In genomic region chr6:56259682-56260081, GRCh38 we compare ENCODE assay signal across 11 cellular contexts. TPM values are rescaled to one million over a fixed set of nuclear protein-coding genes. Genes with fewer than 3 reads are reported as not detected.
DNase-seq lines count a peak whose midpoint lies in the region.
"Had no signal": no experiment of that assay in that cellular context is flagged by ENCODE, and none has a peak within 500 bp of the region (broad histone marks: within the 10 kb centered on the region; RNA-seq: fewer than 3 reads in every experiment).

No MANE protein-coding gene starts in this region.

- no peaks in the 10 kb centered on the region for H3K27me3 Mint-ChIP-seq in T-helper 2 cell treated with Interferon-gamma antibody and Interleukin-4, amounts not matched to agents 5 μg/mL and 100 μg/mL, for 36 hours (ENCODE audit: low read depth)
- no peaks in the 10 kb centered on the region for H3K27me3 Mint-ChIP-seq in activated CD4-positive, alpha-beta memory T cell treated with anti-CD3 and anti-CD28 coated beads for 36 hours

- CTCF ChIA-PET in activated CD4-positive, alpha-beta memory T cell treated with anti-CD3 and anti-CD28 coated beads for 36 hours (lab: Charles Lee), result no interaction called here

- DNase-seq in DMS79 treated with DMSO at 0.1 percent for 48 hours (lab: John Stamatoyannopoulos, UW) (peak; percentile 62), NCI-H1105 treated with DMSO at 0.1 percent for 48 hours (lab: John Stamatoyannopoulos, UW) (peak; percentile 87), SW480 (ENCODE audit: low spot score) (peak; percentile 2), iris pigment epithelial cell (ENCODE audit: low read depth) (peak; percentile 81), mesenteric fat pad (ENCODE audit: low spot score) (no peak)
- no peak for DNase-seq in activated CD4-positive, CD25-positive, alpha-beta regulatory T cell (lab: John Stamatoyannopoulos, UW)
- no peak for DNase-seq in T-helper 2 cell treated with Interferon-gamma antibody and Interleukin-4, amounts not matched to agents 5 μg/mL and 100 μg/mL, for 36 hours (ENCODE audit: low spot score)
- DNase-seq in activated CD4-positive, alpha-beta memory T cell treated with anti-CD3 and anti-CD28 coated beads for 36 hours, result no peak
- DNase-seq: colonic mucosa; stimulated activated CD4-positive, alpha-beta T cell treated with anti-CD3 and anti-CD28 coated beads, Interleukin-12 subunit alpha, Interleukin-12 subunit beta, amount 100 ng/mL, for 4 hours had no signal

- H3K36me3 Mint-ChIP-seq in T-helper 2 cell treated with Interferon-gamma antibody and Interleukin-4, amounts not matched to agents 5 μg/mL and 100 μg/mL, for 36 hours (ENCODE audit: low read depth), result no peaks in the 10 kb centered on the region
- no peaks in the 10 kb centered on the region for H3K36me3 Mint-ChIP-seq in activated CD4-positive, alpha-beta memory T cell treated with anti-CD3 and anti-CD28 coated beads for 36 hours
- H3K36me3 Mint-ChIP-seq: stimulated activated effector memory CD8-positive, alpha-beta T cell treated with anti-CD3 and anti-CD28 coated beads, Interleukin-12 subunit alpha, Interleukin-12 subunit beta, amount 100 ng/mL, for 72 hours had no signal

- H3K27ac Mint-ChIP-seq in T-helper 2 cell treated with Interferon-gamma antibody and Interleukin-4, amounts not matched to agents 5 μg/mL and 100 μg/mL, for 36 hours, result no peak overlapping the region
- no peak overlapping the region for H3K27ac Mint-ChIP-seq in activated CD4-positive, alpha-beta memory T cell treated with anti-CD3 and anti-CD28 coated beads for 36 hours
- H3K27ac Mint-ChIP-seq: stimulated activated effector memory CD8-positive, alpha-beta T cell treated with anti-CD3 and anti-CD28 coated beads, Interleukin-12 subunit alpha, Interleukin-12 subunit beta, amount 100 ng/mL, for 72 hours had no signal

- no peak overlapping the region for H3K4me3 Mint-ChIP-seq in T-helper 2 cell treated with Interferon-gamma antibody and Interleukin-4, amounts not matched to agents 5 μg/mL and 100 μg/mL, for 36 hours
- H3K4me3 Mint-ChIP-seq in activated CD4-positive, alpha-beta memory T cell treated with anti-CD3 and anti-CD28 coated beads for 36 hours, result no peak overlapping the region
- H3K4me3 Mint-ChIP-seq: stimulated activated effector memory CD8-positive, alpha-beta T cell treated with anti-CD3 and anti-CD28 coated beads, Interleukin-12 subunit alpha, Interleukin-12 subunit beta, amount 100 ng/mL, for 72 hours had no signal

- intact Hi-C loops in activated CD4-positive, alpha-beta memory T cell treated with anti-CD3 and anti-CD28 coated beads for 36 hours (cut with micrococcal nuclease), result no loop called here

- POLR2A ChIA-PET in activated CD4-positive, alpha-beta memory T cell treated with anti-CD3 and anti-CD28 coated beads for 36 hours (lab: Charles Lee), result no interaction called here

- H3K9me3 Mint-ChIP-seq in T-helper 2 cell treated with Interferon-gamma antibody and Interleukin-4, amounts not matched to agents 5 μg/mL and 100 μg/mL, for 36 hours, result no peaks in the 10 kb centered on the region
- H3K9me3 Mint-ChIP-seq in activated CD4-positive, alpha-beta memory T cell treated with anti-CD3 and anti-CD28 coated beads for 36 hours, result no peaks in the 10 kb centered on the region

- H3K4me1 Mint-ChIP-seq in T-helper 2 cell treated with Interferon-gamma antibody and Interleukin-4, amounts not matched to agents 5 μg/mL and 100 μg/mL, for 36 hours (ENCODE audit: low read depth), result no peaks in the 10 kb centered on the region
- H3K4me1 Mint-ChIP-seq in activated CD4-positive, alpha-beta memory T cell treated with anti-CD3 and anti-CD28 coated beads for 36 hours (ENCODE audit: low read depth), result no peaks in the 10 kb centered on the region
- H3K4me1 Mint-ChIP-seq: stimulated activated effector memory CD8-positive, alpha-beta T cell treated with anti-CD3 and anti-CD28 coated beads, Interleukin-12 subunit alpha, Interleukin-12 subunit beta, amount 100 ng/mL, for 72 hours had no signal

RNA-seq across cellular contexts. Expression of gene COL21A1, which starts 12.3 kb away (rescaled TPM):
- total RNA-seq in mesenteric fat pad, result 1.3 TPM
- total RNA-seq in activated CD4-positive, alpha-beta memory T cell treated with anti-CD3 and anti-CD28 coated beads for 36 hours, result not detected

Comparison
In these comparisons a context has a peak if more than half of its experiments do, and no peak if none do; other contexts are left out.
1. DNase-seq: peak in DMS79 treated with DMSO at 0.1 percent for 48 hours (single experiment), NCI-H1105 treated with DMSO at 0.1 percent for 48 hours (single experiment), SW480 (single experiment) and iris pigment epithelial cell (single experiment); none in activated CD4-positive, CD25-positive, alpha-beta regulatory T cell (0 of 4), mesenteric fat pad (single experiment), T-helper 2 cell treated with Interferon-gamma antibody and Interleukin-4, amounts not matched to agents 5 μg/mL and 100 μg/mL, for 36 hours (single experiment) and activated CD4-positive, alpha-beta memory T cell treated with anti-CD3 and anti-CD28 coated beads for 36 hours (single experiment).